Comparison of ENCODE assay signal across 2 cellular contexts in the genomic region with DNA sequence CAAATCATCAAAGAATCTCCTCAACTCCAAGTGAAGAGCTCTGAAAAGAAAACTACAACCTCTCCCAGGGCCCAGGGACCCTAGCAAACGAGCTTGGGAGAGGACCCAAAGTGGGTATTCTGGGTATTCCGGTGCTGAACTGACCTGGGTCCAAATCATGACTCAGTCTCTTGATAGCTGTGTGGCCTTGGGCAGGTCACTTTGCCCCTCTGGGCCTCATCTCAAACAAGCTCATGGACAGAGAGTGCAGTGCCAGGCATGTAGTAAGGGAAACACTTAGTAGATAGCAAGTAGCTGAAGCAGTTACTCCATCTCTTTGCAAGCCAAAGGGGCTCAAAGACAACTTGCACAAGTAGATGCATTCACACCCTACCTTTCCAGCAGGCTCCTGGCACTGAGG.
A peak's percentile ranks its signal among the peaks of the same experiment; 100 is the strongest.
TF ChIP-seq lines count a peak whose summit lies in the region.

No MANE protein-coding gene starts in this region.

TF ChIP-seq in HepG2, 621 proteins besides CTCF, POLR2A, EP300 and RAD21 (continues in another document):
- TF ChIP-seq ZNF292 (CRISPR knock-in tag; IDR thresholded peaks at IDR 0.05; ENCODE audit: borderline replicate concordance, low read depth) = no peak
- TF ChIP-seq, protein P1, sequence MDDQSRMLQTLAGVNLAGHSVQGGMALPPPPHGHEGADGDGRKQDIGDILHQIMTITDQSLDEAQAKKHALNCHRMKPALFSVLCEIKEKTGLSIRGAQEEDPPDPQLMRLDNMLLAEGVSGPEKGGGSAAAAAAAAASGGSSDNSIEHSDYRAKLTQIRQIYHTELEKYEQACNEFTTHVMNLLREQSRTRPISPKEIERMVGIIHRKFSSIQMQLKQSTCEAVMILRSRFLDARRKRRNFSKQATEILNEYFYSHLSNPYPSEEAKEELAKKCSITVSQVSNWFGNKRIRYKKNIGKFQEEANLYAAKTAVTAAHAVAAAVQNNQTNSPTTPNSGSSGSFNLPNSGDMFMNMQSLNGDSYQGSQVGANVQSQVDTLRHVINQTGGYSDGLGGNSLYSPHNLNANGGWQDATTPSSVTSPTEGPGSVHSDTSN (CRISPR knock-in tag; IDR thresholded peaks at IDR 0.05; ENCODE audit: borderline replicate concordance) = no peak
- no peak for TF ChIP-seq ZNF430 (CRISPR knock-in tag; IDR thresholded peaks at IDR 0.05)
- TF ChIP-seq KDM1A (CRISPR knock-in tag; IDR thresholded peaks at IDR 0.05) = peak; percentile 34; the same call in 1 of the 2 replicates
- no peak for TF ChIP-seq PAX8 (CRISPR knock-in tag; IDR thresholded peaks at IDR 0.05; ENCODE audit: borderline replicate concordance)
- no peak for TF ChIP-seq ZNF878 (CRISPR knock-in tag; IDR thresholded peaks at IDR 0.05)
- TF ChIP-seq, protein P2, sequence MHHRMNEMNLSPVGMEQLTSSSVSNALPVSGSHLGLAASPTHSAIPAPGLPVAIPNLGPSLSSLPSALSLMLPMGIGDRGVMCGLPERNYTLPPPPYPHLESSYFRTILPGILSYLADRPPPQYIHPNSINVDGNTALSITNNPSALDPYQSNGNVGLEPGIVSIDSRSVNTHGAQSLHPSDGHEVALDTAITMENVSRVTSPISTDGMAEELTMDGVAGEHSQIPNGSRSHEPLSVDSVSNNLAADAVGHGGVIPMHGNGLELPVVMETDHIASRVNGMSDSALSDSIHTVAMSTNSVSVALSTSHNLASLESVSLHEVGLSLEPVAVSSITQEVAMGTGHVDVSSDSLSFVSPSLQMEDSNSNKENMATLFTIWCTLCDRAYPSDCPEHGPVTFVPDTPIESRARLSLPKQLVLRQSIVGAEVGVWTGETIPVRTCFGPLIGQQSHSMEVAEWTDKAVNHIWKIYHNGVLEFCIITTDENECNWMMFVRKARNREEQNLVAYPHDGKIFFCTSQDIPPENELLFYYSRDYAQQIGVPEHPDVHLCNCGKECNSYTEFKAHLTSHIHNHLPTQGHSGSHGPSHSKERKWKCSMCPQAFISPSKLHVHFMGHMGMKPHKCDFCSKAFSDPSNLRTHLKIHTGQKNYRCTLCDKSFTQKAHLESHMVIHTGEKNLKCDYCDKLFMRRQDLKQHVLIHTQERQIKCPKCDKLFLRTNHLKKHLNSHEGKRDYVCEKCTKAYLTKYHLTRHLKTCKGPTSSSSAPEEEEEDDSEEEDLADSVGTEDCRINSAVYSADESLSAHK (CRISPR knock-in tag; IDR thresholded peaks at IDR 0.05; ENCODE audit: borderline replicate concordance) = no peak
- TF ChIP-seq FOSL1 (CRISPR knock-in tag; IDR thresholded peaks at IDR 0.05; ENCODE audit: borderline replicate concordance) = 0 out of 2 replicates have a peak, but pooled peaks have one; percentile 40
- TF ChIP-seq BCL6 (CRISPR knock-in tag; IDR thresholded peaks at IDR 0.05) = no peak
- TF ChIP-seq, protein P3, sequence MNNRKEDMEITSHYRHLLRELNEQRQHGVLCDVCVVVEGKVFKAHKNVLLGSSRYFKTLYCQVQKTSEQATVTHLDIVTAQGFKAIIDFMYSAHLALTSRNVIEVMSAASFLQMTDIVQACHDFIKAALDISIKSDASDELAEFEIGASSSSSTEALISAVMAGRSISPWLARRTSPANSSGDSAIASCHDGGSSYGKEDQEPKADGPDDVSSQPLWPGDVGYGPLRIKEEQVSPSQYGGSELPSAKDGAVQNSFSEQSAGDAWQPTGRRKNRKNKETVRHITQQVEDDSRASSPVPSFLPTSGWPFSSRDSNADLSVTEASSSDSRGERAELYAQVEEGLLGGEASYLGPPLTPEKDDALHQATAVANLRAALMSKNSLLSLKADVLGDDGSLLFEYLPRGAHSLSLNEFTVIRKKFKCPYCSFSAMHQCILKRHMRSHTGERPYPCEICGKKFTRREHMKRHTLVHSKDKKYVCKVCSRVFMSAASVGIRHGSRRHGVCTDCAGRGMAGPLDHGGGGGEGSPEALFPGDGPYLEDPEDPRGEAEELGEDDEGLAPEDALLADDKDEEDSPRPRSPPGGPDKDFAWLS (CRISPR knock-in tag; IDR thresholded peaks at IDR 0.05; ENCODE audit: borderline replicate concordance) = no peak
- TF ChIP-seq, protein P4, sequence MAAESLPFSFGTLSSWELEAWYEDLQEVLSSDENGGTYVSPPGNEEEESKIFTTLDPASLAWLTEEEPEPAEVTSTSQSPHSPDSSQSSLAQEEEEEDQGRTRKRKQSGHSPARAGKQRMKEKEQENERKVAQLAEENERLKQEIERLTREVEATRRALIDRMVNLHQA (CRISPR knock-in tag; IDR thresholded peaks at IDR 0.05) = no peak
- TF ChIP-seq, protein P5, sequence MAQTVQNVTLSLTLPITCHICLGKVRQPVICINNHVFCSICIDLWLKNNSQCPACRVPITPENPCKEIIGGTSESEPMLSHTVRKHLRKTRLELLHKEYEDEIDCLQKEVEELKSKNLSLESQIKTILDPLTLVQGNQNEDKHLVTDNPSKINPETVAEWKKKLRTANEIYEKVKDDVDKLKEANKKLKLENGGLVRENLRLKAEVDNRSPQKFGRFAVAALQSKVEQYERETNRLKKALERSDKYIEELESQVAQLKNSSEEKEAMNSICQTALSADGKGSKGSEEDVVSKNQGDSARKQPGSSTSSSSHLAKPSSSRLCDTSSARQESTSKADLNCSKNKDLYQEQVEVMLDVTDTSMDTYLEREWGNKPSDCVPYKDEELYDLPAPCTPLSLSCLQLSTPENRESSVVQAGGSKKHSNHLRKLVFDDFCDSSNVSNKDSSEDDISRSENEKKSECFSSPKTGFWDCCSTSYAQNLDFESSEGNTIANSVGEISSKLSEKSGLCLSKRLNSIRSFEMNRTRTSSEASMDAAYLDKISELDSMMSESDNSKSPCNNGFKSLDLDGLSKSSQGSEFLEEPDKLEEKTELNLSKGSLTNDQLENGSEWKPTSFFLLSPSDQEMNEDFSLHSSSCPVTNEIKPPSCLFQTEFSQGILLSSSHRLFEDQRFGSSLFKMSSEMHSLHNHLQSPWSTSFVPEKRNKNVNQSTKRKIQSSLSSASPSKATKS (CRISPR knock-in tag; IDR thresholded peaks at IDR 0.05) = no peak
- TF ChIP-seq SAFB2 (CRISPR knock-in tag; IDR thresholded peaks at IDR 0.05; ENCODE audit: borderline replicate concordance, low read depth) = no peak
- 0 out of 2 replicates have a peak, but pooled peaks have one; percentile 25 for TF ChIP-seq POGZ (CRISPR knock-in tag; IDR thresholded peaks at IDR 0.05)
- no peak for TF ChIP-seq SP5 (CRISPR knock-in tag; IDR thresholded peaks at IDR 0.05; ENCODE audit: borderline replicate concordance, low read depth)
- no peak for TF ChIP-seq FOXC1 (CRISPR knock-in tag; IDR thresholded peaks at IDR 0.05; ENCODE audit: borderline replicate concordance)
- no peak for TF ChIP-seq EZH2 (conservative IDR thresholded peaks at IDR 0.05; ENCODE audit: low read depth, low read length)
- peak; percentile 80 for TF ChIP-seq ZMYM3 (CRISPR knock-in tag; IDR thresholded peaks at IDR 0.05)

TF ChIP-seq in K562, 482 proteins besides CTCF, POLR2A, EP300 and RAD21:
- no peak for TF ChIP-seq MAZ (CRISPR knock-in tag; conservative IDR thresholded peaks at IDR 0.05 in 1 of 2, IDR thresholded peaks at IDR 0.05 in 1 of 2)
- 0 out of 4 replicates have a peak, but pooled peaks of 1 of the 2 experiments have one; percentile 25 for TF ChIP-seq KDM1A (IDR thresholded peaks at IDR 0.05)
- TF ChIP-seq RBM25 (IDR thresholded peaks at IDR 0.05; ENCODE audit: low read depth, low read length, severe bottlenecking) = peak; percentile 43
- TF ChIP-seq POLR2AphosphoS2 (IDR thresholded peaks at IDR 0.05; ENCODE audit: low read length) = no peak
- no peak for TF ChIP-seq POLR3G (IDR thresholded peaks at IDR 0.05; ENCODE audit: extremely low read depth, insufficient read length, insufficient replicate concordance)
- TF ChIP-seq BCOR (IDR thresholded peaks at IDR 0.05) = peak; percentile 67; the same call in 1 of the 2 replicates
- TF ChIP-seq, protein P6, sequence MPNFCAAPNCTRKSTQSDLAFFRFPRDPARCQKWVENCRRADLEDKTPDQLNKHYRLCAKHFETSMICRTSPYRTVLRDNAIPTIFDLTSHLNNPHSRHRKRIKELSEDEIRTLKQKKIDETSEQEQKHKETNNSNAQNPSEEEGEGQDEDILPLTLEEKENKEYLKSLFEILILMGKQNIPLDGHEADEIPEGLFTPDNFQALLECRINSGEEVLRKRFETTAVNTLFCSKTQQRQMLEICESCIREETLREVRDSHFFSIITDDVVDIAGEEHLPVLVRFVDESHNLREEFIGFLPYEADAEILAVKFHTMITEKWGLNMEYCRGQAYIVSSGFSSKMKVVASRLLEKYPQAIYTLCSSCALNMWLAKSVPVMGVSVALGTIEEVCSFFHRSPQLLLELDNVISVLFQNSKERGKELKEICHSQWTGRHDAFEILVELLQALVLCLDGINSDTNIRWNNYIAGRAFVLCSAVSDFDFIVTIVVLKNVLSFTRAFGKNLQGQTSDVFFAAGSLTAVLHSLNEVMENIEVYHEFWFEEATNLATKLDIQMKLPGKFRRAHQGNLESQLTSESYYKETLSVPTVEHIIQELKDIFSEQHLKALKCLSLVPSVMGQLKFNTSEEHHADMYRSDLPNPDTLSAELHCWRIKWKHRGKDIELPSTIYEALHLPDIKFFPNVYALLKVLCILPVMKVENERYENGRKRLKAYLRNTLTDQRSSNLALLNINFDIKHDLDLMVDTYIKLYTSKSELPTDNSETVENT (CRISPR knock-in tag; IDR thresholded peaks at IDR 0.05) = no peak
- TF ChIP-seq GABPA (tag; conservative IDR thresholded peaks at IDR 0.05; ENCODE audit: low read depth) = no peak
- no peak for TF ChIP-seq ETV1 (tag; conservative IDR thresholded peaks at IDR 0.05; ENCODE audit: low read depth)
- TF ChIP-seq ARNT (IDR thresholded peaks at IDR 0.05) = no peak
- TF ChIP-seq NFE2L1 (tag; IDR thresholded peaks at IDR 0.05; ENCODE audit: borderline replicate concordance, low read depth) = no peak
- TF ChIP-seq ZFP36 (IDR thresholded peaks at IDR 0.05; ENCODE audit: low read depth, low read length, partially characterized antibody) = peak; percentile 53
- no peak for TF ChIP-seq PTBP1 (IDR thresholded peaks at IDR 0.05; ENCODE audit: low read depth, low read length)
- 0 out of 2 replicates have a peak, but pooled peaks have one; percentile 23 for TF ChIP-seq HDAC2 (IDR thresholded peaks at IDR 0.05)
- TF ChIP-seq WHSC1 (IDR thresholded peaks at IDR 0.05; ENCODE audit: low read length) = no peak
